16 cellular contexts compared by ENCODE assay signal in the genomic region with DNA sequence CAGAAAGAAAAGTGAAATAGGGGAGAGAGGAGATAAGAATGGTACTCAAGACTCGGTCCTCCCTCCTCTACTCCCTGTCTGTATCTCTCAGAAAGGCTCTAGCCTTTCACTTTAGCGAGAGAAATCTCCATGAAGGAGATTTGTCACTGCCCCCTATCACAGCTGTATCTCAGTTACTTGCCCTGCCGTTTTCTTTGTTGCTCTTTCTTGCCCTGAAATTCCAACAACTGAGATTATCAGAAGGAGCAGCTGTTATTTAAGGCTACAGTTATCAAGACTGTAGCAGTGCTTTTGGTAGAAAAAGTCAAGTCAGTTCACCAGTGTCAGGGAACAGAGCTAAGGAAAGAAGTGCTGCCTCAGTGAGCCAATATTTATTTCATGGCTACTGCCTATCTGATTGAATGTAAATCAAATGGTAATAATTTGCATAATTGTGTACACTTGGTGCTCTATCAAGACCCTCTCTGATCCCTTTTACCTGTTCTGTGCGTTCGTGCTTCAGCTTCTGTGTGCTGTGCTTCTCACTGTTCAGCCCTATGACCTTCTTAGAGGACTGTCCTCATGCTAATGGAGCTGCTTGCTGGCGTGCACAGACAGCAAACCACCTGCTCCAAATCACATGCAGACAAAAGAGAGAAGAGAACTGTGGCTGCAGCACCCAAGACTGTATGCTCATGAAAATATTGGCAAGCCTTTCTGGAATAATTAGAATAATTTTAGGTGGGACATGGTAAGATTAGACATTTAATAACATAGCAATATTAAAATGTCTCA.
DNase-seq lines count a peak whose midpoint lies in the region; FAIRE-seq and TF ChIP-seq lines count a peak whose summit lies in the region.
"Had no signal": no experiment of that assay in that cellular context is flagged by ENCODE, and none has a peak within 500 bp of the region (broad histone marks: within the 10 kb centered on the region; RNA-seq: fewer than 3 reads in every experiment).

No MANE protein-coding gene starts in this region.

- H3K4me3 ChIP-seq in neuron (ENCODE audit: low read length) = no peak overlapping the region
- no peak overlapping the region for H3K4me3 ChIP-seq in kidney (ENCODE audit: low read length in 2 of 2)
- H3K4me3 ChIP-seq: GM23248, K562 had no signal

- in situ Hi-C loops in G401 (cut with HindIII; ENCODE audit: low sequenced_read_pairs) = no loop called here

- no peak for FAIRE-seq in kidney (lab: Jason Lieb, UNC)
- FAIRE-seq: K562 had no signal

- peak overlapping the region; percentile 18 for H2AFZ ChIP-seq in neuron (ENCODE audit: low read depth, low read length)
- H2AFZ ChIP-seq: GM23248 had no signal

- H3K9ac ChIP-seq in kidney (ENCODE audit: low read length in 2 of 2) = no peak overlapping the region
- H3K9ac ChIP-seq: GM23248 had no signal

- DNase-seq in COR-L47 (lab: John Stamatoyannopoulos, UW) = peak; percentile 47
- peak; percentile 70 for DNase-seq in NCI-H2227 (lab: John Stamatoyannopoulos, UW; ENCODE audit: unreplicated experiment)
- DNase-seq in SHP77 treated with DMSO at 0.1 percent for 48 hours (lab: John Stamatoyannopoulos, UW) = peak; percentile 42
- no peak for DNase-seq in G401 (ENCODE audit: low spot score)
- no peak for DNase-seq in kidney
- DNase-seq in HCEC 1CT = no peak
- DNase-seq in OCI-M2 (lab: John Stamatoyannopoulos, UW; ENCODE audit: unreplicated experiment) = no peak
- DNase-seq: C1 segment of cervical spinal cord; GM23248; NCI-H1694; NCI-H2107; NCI-H446 treated with DMSO at 0.1 percent for 48 hours; NK-92 treated with Interleukin-12 subunit alpha and Interleukin-12 subunit beta, amount 100 ng/mL, for 24 hours; PC-3 had no signal

- intact Hi-C loops in kidney (cut with DNase I) = no loop called here

- no peak overlapping the region for H3K27ac ChIP-seq in kidney (ENCODE audit: low read depth in 2 of 2, low read length in 2 of 2)
- H3K27ac ChIP-seq: GM23248 had no signal

- H3K36me3 ChIP-seq in neuron (ENCODE audit: insufficient read depth, low read length) (no peaks in the 10 kb centered on the region), kidney (ENCODE audit: control insufficient read depth in 1 of 2, insufficient read depth in 2 of 2, low read length in 2 of 2) (no peaks in the 10 kb centered on the region)

- H3K27me3 ChIP-seq in neuron (ENCODE audit: insufficient read depth, low read length) = no peaks in the 10 kb centered on the region

- TF ChIP-seq CTCF in kidney (IDR thresholded peaks at IDR 0.05; ENCODE audit: borderline replicate concordance, extremely low read depth, insufficient read depth) = no peak

- H3K9me3 ChIP-seq in neuron (ENCODE audit: low read length) (no peaks in the 10 kb centered on the region), kidney (ENCODE audit: control insufficient read depth in 1 of 2, low read length in 2 of 2) (no peaks in the 10 kb centered on the region)

- H3K4me1 ChIP-seq in neuron (ENCODE audit: insufficient read depth, low read length) = peaks cover 3% of the 10 kb centered on the region
- H3K4me1 ChIP-seq in kidney (ENCODE audit: control insufficient read depth in 1 of 2, insufficient read depth in 1 of 2, low read depth in 1 of 2, low read length in 2 of 2) = no peaks in the 10 kb centered on the region

Comparison
In these comparisons a context has a peak if more than half of its experiments do, and no peak if none do; other contexts are left out.
1. DNase-seq: peak in COR-L47 (single experiment), NCI-H2227 (single experiment) and SHP77 treated with DMSO at 0.1 percent for 48 hours (single experiment); none in G401 (single experiment), kidney (single experiment), HCEC 1CT (single experiment) and OCI-M2 (single experiment).